ENCODE assay signal across 24 cellular contexts in the genomic region with DNA sequence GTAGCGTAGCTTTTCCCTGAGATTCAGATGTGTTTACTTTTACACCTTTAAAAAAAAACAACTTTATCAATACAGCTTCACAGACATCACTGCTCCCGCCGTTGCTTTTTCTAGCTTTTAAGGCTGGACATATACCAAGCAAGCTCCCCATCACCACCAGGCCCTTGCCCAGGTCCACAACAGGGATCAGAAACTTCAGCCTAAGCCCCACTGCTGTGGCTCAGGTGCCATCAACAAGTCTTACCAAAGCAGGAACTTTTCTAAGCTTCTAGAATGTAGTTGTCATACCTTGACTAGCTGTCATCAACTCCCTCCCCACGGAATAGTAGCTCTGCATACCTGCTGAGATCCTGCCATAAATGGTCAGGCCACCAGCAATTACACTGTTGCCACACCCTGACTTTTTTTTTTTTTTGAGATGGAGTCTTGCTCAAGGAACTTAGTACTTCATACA. TPM values are rescaled to one million over a fixed set of nuclear protein-coding genes. Genes with fewer than 3 reads are reported as not detected.
DNase-seq lines count a peak whose midpoint lies in the region; ATAC-seq lines count a peak whose summit lies in the region.
"Had no signal": no experiment of that assay in that cellular context is flagged by ENCODE, and none has a peak within 500 bp of the region (broad histone marks: within the 10 kb centered on the region; RNA-seq: fewer than 3 reads in every experiment).

No MANE protein-coding gene starts in this region.

- no peaks in the 10 kb centered on the region for H3K36me3 ChIP-seq in BLaER1 treated with 17β-estradiol and CSF1 and Interleukin-3, amounts not matched to agents 10 nM and 100 nM
- no peaks in the 10 kb centered on the region for H3K36me3 ChIP-seq in muscle layer of duodenum (ENCODE audit: control insufficient read depth in 1 of 2, insufficient read depth in 2 of 2, low read length in 2 of 2)
- H3K36me3 ChIP-seq: cardiac muscle cell, lower lobe of right lung had no signal

- peak; percentile 87 for ATAC-seq in esophagus mucosa
- ATAC-seq in GM18861 (IDR thresholded peaks at IDR 0.05; ENCODE audit: unreplicated experiment), result no peak
- ATAC-seq: lower lobe of right lung; naive thymus-derived CD4-positive, alpha-beta T cell; T-cell had no signal

- H3K4me2 ChIP-seq in BLaER1 treated with 17β-estradiol and CSF1 and Interleukin-3, amounts not matched to agents 10 nM and 100 nM, result peak overlapping the region in 10 of 11 experiments; percentile 11 to 93 (median 81); a peak in 14 of 22 replicates

- peak; percentile 88 for DNase-seq in LoVo (ENCODE audit: low spot score)
- no peak for DNase-seq in GF-D8 (lab: John Stamatoyannopoulos, UW)
- DNase-seq in SIG-M5 treated with dmso at 0.1 percent for 504 hours (lab: John Stamatoyannopoulos, UW; ENCODE audit: unreplicated experiment), result no peak
- no peak for DNase-seq in NCI-H2196 treated with DMSO at 0.1 percent for 48 hours (lab: John Stamatoyannopoulos, UW; ENCODE audit: unreplicated experiment)
- DNase-seq: ACHN; activated CD4-positive, alpha-beta T cell treated with anti-CD3 and anti-CD28 coated beads for 48 hours; activated effector memory CD4-positive, alpha-beta T cell treated with anti-CD3 and anti-CD28 coated beads, Interleukin-2, amount 50 U/mL, for 16 hours; CD4-positive, alpha-beta T cell; DMS53; dorsolateral prefrontal cortex; HFFc6; KBM-7; lower lobe of right lung; MV-4-11; naive thymus-derived CD4-positive, alpha-beta T cell; NCI-H187 treated with DMSO at 0.1 percent for 48 hours; NCI-H446 treated with DMSO at 0.1 percent for 48 hours; Right ventricle myocardium superior; T-cell had no signal

- no peaks in the 10 kb centered on the region for H3K9me3 ChIP-seq in BLaER1 treated with 17β-estradiol and CSF1 and Interleukin-3, amounts not matched to agents 10 nM and 100 nM (replicated peaks in 1 of 11)
- H3K9me3 ChIP-seq in muscle layer of duodenum (ENCODE audit: control insufficient read depth in 1 of 2, low read length in 2 of 2), result no peaks in the 10 kb centered on the region
- H3K9me3 ChIP-seq: lower lobe of right lung had no signal

- H4K20me1 ChIP-seq in BLaER1 treated with 17β-estradiol and CSF1 and Interleukin-3, amounts not matched to agents 10 nM and 100 nM, result no peaks in the 10 kb centered on the region

- H3K27me3 ChIP-seq in BLaER1 treated with 17β-estradiol and CSF1 and Interleukin-3, amounts not matched to agents 10 nM and 100 nM, result no peaks in the 10 kb centered on the region
- H3K27me3 ChIP-seq in muscle layer of duodenum (ENCODE audit: low read depth, low read length), result no peaks in the 10 kb centered on the region
- H3K27me3 ChIP-seq: cardiac muscle cell, dorsolateral prefrontal cortex had no signal

- H3K9ac ChIP-seq in BLaER1 treated with 17β-estradiol and CSF1 and Interleukin-3, amounts not matched to agents 10 nM and 100 nM, result peak overlapping the region in 4 of 11 experiments; percentile 78 to 81 (median 80); a peak in 5 of 22 replicates

- no peak overlapping the region for H3K4me3 ChIP-seq in BLaER1 treated with 17β-estradiol and CSF1 and Interleukin-3, amounts not matched to agents 10 nM and 100 nM
- H3K4me3 ChIP-seq in muscle layer of duodenum (ENCODE audit: low read depth in 1 of 2, low read length in 2 of 2), result no peak overlapping the region
- H3K4me3 ChIP-seq: cardiac muscle cell, dorsolateral prefrontal cortex, lower lobe of right lung had no signal

- H3K4me1 ChIP-seq in BLaER1 treated with 17β-estradiol and CSF1 and Interleukin-3, amounts not matched to agents 10 nM and 100 nM, result peaks cover 41 to 69% (median 58%) of the 10 kb centered on the region in 10 experiments
- H3K4me1 ChIP-seq in muscle layer of duodenum (ENCODE audit: control insufficient read depth in 1 of 2, insufficient read depth in 2 of 2, low read length in 2 of 2), result no peaks in the 10 kb centered on the region

- H3K27ac ChIP-seq in BLaER1 treated with 17β-estradiol and CSF1 and Interleukin-3, amounts not matched to agents 10 nM and 100 nM, result peak overlapping the region in 8 of 11 experiments; percentile 90 to 97 (median 94); a peak in 15 of 22 replicates
- peak overlapping the region; percentile 75 for H3K27ac ChIP-seq in muscle layer of duodenum (ENCODE audit: low read length)
- H3K27ac ChIP-seq: lower lobe of right lung had no signal

RNA-seq across cellular contexts. Expression of a gene that starts 20.0 kb away (rescaled TPM):
- total RNA-seq in esophagus mucosa, result 50.5 TPM

RNA-seq across cellular contexts. Expression of a gene that starts 41.8 kb away (rescaled TPM):
- total RNA-seq in esophagus mucosa, result 9.8 TPM
- total RNA-seq: CD4-positive, alpha-beta T cell had no signal
